Comparison of ENCODE assay signal across 23 cellular contexts in genomic region chr3:156368189-156368588, GRCh38.
A peak's percentile ranks its signal among the peaks of the same experiment; 100 is the strongest.
DNase-seq lines count a peak whose midpoint lies in the region; ATAC-seq, FAIRE-seq and TF ChIP-seq lines count a peak whose summit lies in the region.
"Had no signal": no experiment of that assay in that cellular context is flagged by ENCODE, and none has a peak within 500 bp of the region (broad histone marks: within the 10 kb centered on the region; RNA-seq: fewer than 3 reads in every experiment).

No MANE protein-coding gene starts in this region.

- no peak overlapping the region for H2AFZ ChIP-seq in GM12878 (ENCODE audit: control insufficient read depth, low read depth, low read length)

- no peak overlapping the region for H3K9ac ChIP-seq in GM12878 (ENCODE audit: control insufficient read depth, insufficient read depth, low read length)
- H3K9ac ChIP-seq: KMS-11 had no signal

- H3K27me3 ChIP-seq in GM12878 (replicated peaks in 1 of 2; ENCODE audit: control insufficient read depth in 2 of 2, insufficient read depth in 2 of 2, low read length in 1 of 2) (peaks cover 0 to 3% of the 10 kb centered on the region in 2 experiments; a peak in 2 of 4 replicates), aorta (ENCODE audit: control insufficient read depth in 1 of 2, insufficient read depth in 2 of 2, low read length in 1 of 2) (no peaks in the 10 kb centered on the region)
- H3K27me3 ChIP-seq: transverse colon had no signal

- RAD21 ChIA-PET in GM12878 (lab: Charles Lee; ENCODE audit: unreplicated experiment): no interaction called here

- H3K4me1 ChIP-seq in GM12878 (ENCODE audit: control insufficient read depth, insufficient read depth, low read length) (no peaks in the 10 kb centered on the region), aorta (ENCODE audit: control insufficient read depth in 1 of 2, insufficient read depth in 2 of 2, low read length in 2 of 2) (no peaks in the 10 kb centered on the region)
- H3K4me1 ChIP-seq: left ventricle myocardium inferior had no signal

- peak; percentile 86 for ATAC-seq in GM18870 (IDR thresholded peaks at IDR 0.05; ENCODE audit: unreplicated experiment)
- peak; percentile 79 for ATAC-seq in GM21576 (IDR thresholded peaks at IDR 0.05; ENCODE audit: unreplicated experiment)
- ATAC-seq in HG03103 (IDR thresholded peaks at IDR 0.05; ENCODE audit: low read depth, unreplicated experiment): peak; percentile 81
- peak; percentile 66 for ATAC-seq in GM12878
- ATAC-seq in aorta (ENCODE audit: low FRiP score): no peak
- ATAC-seq: stimulated activated naive B cell treated with anti-CD40 and anti-IgM and Interleukin-4, amounts not matched to agents 10 μg/mL and 1 μg/mL and 100 μg/mL, for 72 hours; T-helper 17 cell had no signal

- H3K36me3 ChIP-seq in GM12878 (ENCODE audit: control insufficient read depth in 2 of 2, insufficient read depth in 2 of 2, low read length in 1 of 2) (no peaks in the 10 kb centered on the region), aorta (ENCODE audit: control insufficient read depth in 1 of 2, insufficient read depth in 2 of 2, low read length in 1 of 2) (no peaks in the 10 kb centered on the region)
- H3K36me3 ChIP-seq: left ventricle myocardium inferior, transverse colon had no signal

- no peaks in the 10 kb centered on the region for H4K20me1 ChIP-seq in GM12878 (ENCODE audit: control insufficient read depth, insufficient read depth)

- TF ChIP-seq POLR2A in GM12878 (IDR thresholded peaks at IDR 0.05; ENCODE audit: low read depth, low read length): no peak

- TF ChIP-seq EP300 in GM12878 (IDR thresholded peaks at IDR 0.05; ENCODE audit: borderline replicate concordance in 1 of 2, control insufficient read depth in 1 of 2, low read depth in 2 of 2, low read length in 2 of 2): no peak

- POLR2A ChIA-PET in GM12878 (lab: Charles Lee): no interaction called here

- DNase-seq in GM12878 (ENCODE audit: low read depth, low spot score) (no peak), NCI-H2107 treated with DMSO at 0.1 percent for 48 hours (lab: John Stamatoyannopoulos, UW; ENCODE audit: unreplicated experiment) (no peak), aorta (no peak), EL (no peak), UCSD-AML1 (lab: John Stamatoyannopoulos, UW; ENCODE audit: unreplicated experiment) (no peak)
- DNase-seq: activated CD4-positive, CD25-positive, alpha-beta regulatory T cell treated with anti-CD3 and anti-CD28 coated beads, Interleukin-2, amount 50 U/mL, for 72 hours; activated naive CD4-positive, alpha-beta T cell; DND-41; left ventricle myocardium inferior; posterior cingulate gyrus; Right ventricle myocardium superior; stimulated activated naive B cell treated with anti-CD40 and anti-IgM and Interleukin-4, amounts not matched to agents 10 μg/mL and 1 μg/mL and 100 μg/mL, for 72 hours; T-helper 17 cell; transverse colon had no signal

- FAIRE-seq in GM12878 (lab: Jason Lieb, UNC): peak; percentile 86
- FAIRE-seq: astrocyte, endothelial cell of umbilical vein, frontal cortex had no signal

- no TSS peak for BruUV-seq in GM12878 (replicated peaks; lab: Mats Ljungman, UMichigan)

- no peak overlapping the region for H3K4me2 ChIP-seq in GM12878 (ENCODE audit: control insufficient read depth, insufficient read depth)
- H3K4me2 ChIP-seq: KMS-11 had no signal

- no peaks in the 10 kb centered on the region for H3K79me2 ChIP-seq in GM12878 (ENCODE audit: control insufficient read depth, insufficient read depth, low read length)

- H3K27ac ChIP-seq in GM12878 (ENCODE audit: control insufficient read depth, insufficient read depth) (no peak overlapping the region), aorta (ENCODE audit: low read depth in 1 of 2, low read length in 2 of 2) (no peak overlapping the region)
- H3K27ac ChIP-seq: C4-2B, HL-60, KMS-11, left ventricle myocardium inferior, transverse colon had no signal

- in situ Hi-C loops in GM12878 (cut with MboI): no loop called here

- CTCF ChIA-PET in GM12878 (lab: Yijun Ruan, JAX): interaction anchor here (0.6 kb wide), 1 partner anchor 463 kb away, joined by 3 read pairs; no protein-coding TSS in a partner anchor

- H3K4me3 ChIP-seq in GM12878: no peak overlapping the region
- no peak overlapping the region for H3K4me3 ChIP-seq in aorta (ENCODE audit: low read length in 2 of 2)
- H3K4me3 ChIP-seq: left ventricle myocardium inferior, transverse colon had no signal

- intact Hi-C loops in GM12878 (cut with micrococcal nuclease; ENCODE audit: unreplicated experiment): no loop called here
- intact Hi-C loops in aorta (cut with DNase I): no loop called here

- H3K9me3 ChIP-seq in GM12878 (replicated peaks; ENCODE audit: control insufficient read depth, insufficient read depth, low read length) (no peaks in the 10 kb centered on the region), aorta (ENCODE audit: control insufficient read depth, low read length) (no peaks in the 10 kb centered on the region)
- H3K9me3 ChIP-seq: left ventricle myocardium inferior, transverse colon had no signal

- WGBS in GM12878 (ENCODE audit: insufficient coverage, insufficient replicate concordance, low lambda C conversion rate, missing lambda C conversion rate): 2% methylated on average over 3 of the region's 3 CpGs
- WGBS in aorta, 2 donors: 69 to 81% methylated on average over 3 of the region's 3 CpGs

- no peak for TF ChIP-seq RAD21 in GM12878 (IDR thresholded peaks at IDR 0.05; ENCODE audit: insufficient read depth, low read depth, low read length)

- SMC1A ChIA-PET in GM12878 (lab: Charles Lee; ENCODE audit: uncharacterized antibody, unreplicated experiment): interaction anchor here (0.7 kb wide), 1 partner anchor 210 kb away, joined by 3 read pairs; no protein-coding TSS in a partner anchor

- no peak for TF ChIP-seq CTCF in GM12878 (IDR thresholded peaks at IDR 0.05 in 2 of 3, conservative IDR thresholded peaks at IDR 0.05 in 1 of 3; ENCODE audit: control insufficient read depth in 2 of 3, extremely low read depth in 1 of 3, insufficient read depth in 1 of 3, low read depth in 3 of 3, low read length in 3 of 3)

TF ChIP-seq in GM12878, 131 proteins besides CTCF, POLR2A, EP300 and RAD21:
- TF ChIP-seq JUNB (IDR thresholded peaks at IDR 0.05) (peak; percentile 36; the same call in 1 of the 2 replicates), CREB1 (IDR thresholded peaks at IDR 0.05; ENCODE audit: low read depth) (no peak), NR2C2 (IDR thresholded peaks at IDR 0.05; ENCODE audit: borderline replicate concordance, control insufficient read depth, insufficient read length, low read depth) (no peak), MXI1 (IDR thresholded peaks at IDR 0.05; ENCODE audit: low read depth, low read length) (no peak), CBX3 (IDR thresholded peaks at IDR 0.05; ENCODE audit: borderline replicate concordance, low read depth) (no peak), PAX8 (IDR thresholded peaks at IDR 0.05) (no peak), IKZF2 (IDR thresholded peaks at IDR 0.05) (no peak), DPF2 (IDR thresholded peaks at IDR 0.05) (no peak), MLLT1 (IDR thresholded peaks at IDR 0.05) (no peak)
TF ChIP-seq in GM12878: peak in this region for 1.
